7 cellular contexts compared by ENCODE assay signal in genomic region chr7:127348247-127348631, GRCh38. TPM values are rescaled to one million over a fixed set of nuclear protein-coding genes. Genes with fewer than 3 reads are reported as not detected.
DNase-seq lines count a peak whose midpoint lies in the region; TF ChIP-seq lines count a peak whose summit lies in the region.

No MANE protein-coding gene starts in this region.

- H3K27ac Mint-ChIP-seq in H9 = no peak overlapping the region

- H3K18ac ChIP-seq in H9 (ENCODE audit: insufficient read length, low read depth, low read length) = no peak overlapping the region

- no peak overlapping the region for H3K14ac ChIP-seq in H9 (ENCODE audit: insufficient read depth, low read length)

- H3K4me1 ChIP-seq in H9 (ENCODE audit: insufficient read depth, low read length) (no peaks in the 10 kb centered on the region), fibroblast of lung (ENCODE audit: control insufficient read depth, extremely low read depth, insufficient read depth, low read length) (no peaks in the 10 kb centered on the region)

- H4K8ac ChIP-seq in H9 (replicated peaks; ENCODE audit: insufficient read length, low read depth, low read length) = no peak overlapping the region

- no peak overlapping the region for H2BK15ac ChIP-seq in H9 (ENCODE audit: low read depth, low read length)

- no peaks in the 10 kb centered on the region for H3K79me1 ChIP-seq in H9 (ENCODE audit: insufficient read depth, low read depth, low read length, poor library complexity, severe bottlenecking)

- no peak overlapping the region for H4K5ac ChIP-seq in H9 (ENCODE audit: insufficient read length, low read depth, low read length)

- DNase-seq in H9 = no peak
- no peak for DNase-seq in fibroblast of lung (ENCODE audit: low read depth in 2 of 2)
- no peak for DNase-seq in skeletal muscle cell (ENCODE audit: low read depth)
- no peak for DNase-seq in middle frontal gyrus (ENCODE audit: extremely low spot score, low spot score)
- DNase-seq in NOMO-1 (lab: John Stamatoyannopoulos, UW; ENCODE audit: unreplicated experiment in 2 of 2) = no peak
- no peak for DNase-seq in activated CD8-positive, alpha-beta memory T cell treated with anti-CD3 and anti-CD28 coated beads for 24 hours

- no peak overlapping the region for H3T11ph ChIP-seq in H9 (ENCODE audit: low read length)

- no peak overlapping the region for H2AK5ac ChIP-seq in H9 (ENCODE audit: insufficient read length, low read length)

- H3K4me2 ChIP-seq in H9 (ENCODE audit: insufficient read depth, insufficient read length, low read length) = peak overlapping the region; percentile 12
- peak overlapping the region; percentile 87 for H3K4me2 ChIP-seq in fibroblast of lung (ENCODE audit: extremely low read depth, insufficient read depth, low read length)

- no peak overlapping the region for H3K4ac ChIP-seq in H9 (ENCODE audit: low read depth, low read length)

- no peaks in the 10 kb centered on the region for H3K36me3 ChIP-seq in fibroblast of lung (ENCODE audit: control insufficient read depth, insufficient read depth, low read length)

- peak overlapping the region; percentile 45 to 62; a peak in 4 of 5 replicates for H3K4me3 Mint-ChIP-seq in H9

- H2BK20ac ChIP-seq in H9 (ENCODE audit: low read depth, low read length, poor library complexity, severe bottlenecking) = no peak overlapping the region

- H2BK12ac ChIP-seq in H9 (ENCODE audit: insufficient read length, low read depth, low read length) = no peak overlapping the region

- no peaks in the 10 kb centered on the region for H4K20me1 ChIP-seq in H9 (ENCODE audit: control insufficient read depth, insufficient read depth, insufficient read length)
- H4K20me1 ChIP-seq in fibroblast of lung (ENCODE audit: control insufficient read depth, extremely low read depth, insufficient read depth, low read length) = no peaks in the 10 kb centered on the region

- H3K4me3 ChIP-seq in fibroblast of lung (replicated peaks in 1 of 4; ENCODE audit: control extremely low read depth in 1 of 4, insufficient read depth in 1 of 4, low read depth in 3 of 4, low read length in 4 of 4) (peak overlapping the region in 3 of 4 experiments; percentile 33 to 48 (median 45)), skeletal muscle cell (ENCODE audit: low read depth, low read length) (peak overlapping the region; percentile 51)

- H3K9me3 Mint-ChIP-seq in H9 = peaks cover 0 to 6% of the 10 kb centered on the region in 2 experiments; a peak in 2 of 5 replicates

- TF ChIP-seq CTCF in H9 (conservative IDR thresholded peaks at IDR 0.05) (no peak), VCaP (conservative IDR thresholded peaks at IDR 0.05) (no peak), fibroblast of lung (conservative IDR thresholded peaks at IDR 0.05 in 1 of 2, IDR thresholded peaks at IDR 0.05 in 1 of 2; ENCODE audit: low read depth in 1 of 2, low read length in 2 of 2) (no peak)

- no peaks in the 10 kb centered on the region for H3K36me3 Mint-ChIP-seq in H9 (ENCODE audit: insufficient read depth in 1 of 3, low read depth in 3 of 3)

- H3K56ac ChIP-seq in H9 (ENCODE audit: insufficient read length, low read depth, low read length) = no peak overlapping the region

- no peak overlapping the region for H4K91ac ChIP-seq in H9 (ENCODE audit: insufficient read length, low read depth, low read length)

- H3K27ac ChIP-seq in H9 (ENCODE audit: insufficient read length, low read depth, low read length) (no peak overlapping the region), VCaP (peak overlapping the region; percentile 30; the same call in 1 of the 2 replicates), fibroblast of lung (ENCODE audit: insufficient read depth, low read length) (no peak overlapping the region)

- H3K23ac ChIP-seq in H9 (ENCODE audit: insufficient read length, low read depth, low read length) = no peak overlapping the region

- no CpG with 5 or more reads among the region's 3 CpGs for WGBS in H9 (ENCODE audit: extremely low coverage, insufficient read length, low lambda C conversion rate)

- H3K9ac ChIP-seq in H9 (ENCODE audit: extremely low read depth, insufficient read length, low read length) (no peak overlapping the region), fibroblast of lung (ENCODE audit: insufficient read depth, low read length) (no peak overlapping the region)

- no peaks in the 10 kb centered on the region for H3K79me2 ChIP-seq in H9 (ENCODE audit: insufficient read depth, low read length)
- no peaks in the 10 kb centered on the region for H3K79me2 ChIP-seq in fibroblast of lung (ENCODE audit: control insufficient read depth, insufficient read depth, low read length)

- H3K4me1 Mint-ChIP-seq in H9 = peaks cover 1 to 5% of the 10 kb centered on the region in 2 experiments; a peak in 1 of 4 replicates

- peaks cover 50% of the 10 kb centered on the region for H3K27me3 Mint-ChIP-seq in H9 (ENCODE audit: low read depth)

- no peak overlapping the region for H2BK120ac ChIP-seq in H9 (ENCODE audit: low read depth, low read length, poor library complexity, severe bottlenecking)

- H3K9me3 ChIP-seq in H9 (ENCODE audit: control insufficient read depth, low read depth, low read length) = no peaks in the 10 kb centered on the region
- H3K9me3 ChIP-seq in fibroblast of lung (ENCODE audit: control insufficient read depth, insufficient read depth, low read depth, low read length) = no peaks in the 10 kb centered on the region

- no peaks in the 10 kb centered on the region for H3K23me2 ChIP-seq in H9 (ENCODE audit: insufficient read length, low read depth, low read length, poor library complexity, severe bottlenecking)

- H3K27me3 ChIP-seq in H9 (ENCODE audit: insufficient read depth, low read length) = peaks cover 4% of the 10 kb centered on the region; the same call in 1 of the 2 replicates
- no peaks in the 10 kb centered on the region for H3K27me3 ChIP-seq in fibroblast of lung (ENCODE audit: control insufficient read depth, insufficient read depth, low read length)

- H2BK5ac ChIP-seq in H9 (ENCODE audit: insufficient read length, low read length) = no peak overlapping the region

- H2AFZ ChIP-seq in H9 (ENCODE audit: low read length) (no peak overlapping the region), fibroblast of lung (ENCODE audit: low read length) (peak overlapping the region; percentile 42)

RNA-seq across cellular contexts. Expression of gene ZNF800, which starts 44.3 kb away (rescaled TPM):
- total RNA-seq in H9 (2021) (9.7 and 11.0 TPM in 2 replicates), fibroblast of lung (10.3 and 12.4 TPM in 2 replicates)
- 15.8 and 16.6 TPM in 2 replicates for polyA plus RNA-seq in fibroblast of lung
- 9.0 and 10.2 TPM in 2 replicates for polyA plus RNA-seq in fibroblast of lung (2012)
- 3.7 and 5.0 TPM in 2 replicates for polyA minus RNA-seq in fibroblast of lung (ENCODE audit: low replicate concordance)
